8 cellular contexts compared by ENCODE assay signal in the genomic region with DNA sequence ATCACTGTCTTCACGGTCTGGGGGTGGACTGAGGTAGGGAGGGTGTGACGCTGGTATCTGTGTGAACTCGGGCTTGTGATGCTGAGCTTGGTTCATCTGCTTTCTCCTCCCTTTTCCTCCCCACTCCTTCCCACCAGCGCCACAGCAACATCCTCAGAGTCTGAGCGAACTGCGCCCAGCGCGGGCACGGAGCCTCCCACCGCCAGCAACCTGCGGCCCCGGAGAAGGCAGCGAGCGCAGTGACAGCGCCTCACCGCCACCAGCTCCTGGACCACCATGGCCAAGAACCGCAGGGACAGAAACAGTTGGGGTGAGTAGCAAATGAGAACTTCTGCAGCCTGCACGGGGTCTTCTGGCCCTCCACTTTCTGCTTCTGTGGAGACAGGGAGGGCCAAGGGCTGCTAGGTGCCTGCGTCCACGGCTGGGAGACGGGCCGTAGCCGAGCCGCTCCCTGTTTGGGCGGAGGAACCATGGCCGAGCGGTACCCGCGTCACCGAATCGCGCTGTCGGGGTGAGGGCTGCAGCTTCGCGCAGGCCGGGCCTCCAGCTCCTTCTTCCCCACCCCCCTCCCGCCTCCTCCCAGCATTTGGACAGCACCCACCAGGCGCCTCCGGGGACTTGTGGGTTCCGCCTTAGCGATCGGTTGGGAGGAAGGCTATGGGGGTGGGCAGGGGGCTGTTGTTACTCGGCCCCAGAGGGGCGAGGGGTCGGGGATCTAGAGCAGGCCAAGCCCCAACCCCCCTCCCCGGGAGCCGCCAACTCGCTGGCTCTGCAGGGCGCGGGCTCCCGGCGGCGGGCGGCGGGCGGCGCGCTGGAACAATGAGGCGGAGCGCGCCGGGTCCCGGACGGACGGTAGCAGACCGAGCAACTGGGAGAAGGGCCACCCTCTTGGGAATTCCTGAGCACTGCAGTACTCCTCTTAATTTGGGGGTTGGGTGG. TPM values are rescaled to one million over a fixed set of nuclear protein-coding genes. Genes with fewer than 3 reads are reported as not detected.
DNase-seq lines count a peak whose midpoint lies in the region; ATAC-seq and TF ChIP-seq lines count a peak whose summit lies in the region.

Gene ATL1, plus strand, starts transcription at position 156 of the 939 bp plus-strand sequence. Its CDS starts 121 bp downstream, at position 277.

- peaks cover 45 to 73% (median 51%) of the 10 kb centered on the region in 5 donors for H3K27me3 Mint-ChIP-seq in naive thymus-derived CD4-positive, alpha-beta T cell

- no peaks in the 10 kb centered on the region for H3K9me2 ChIP-seq in OCI-LY7 (ENCODE audit: insufficient read depth, low read length)

- peak within 1 kb of the TSS in 1 of 9 donors; percentile 7 for H3K27ac Mint-ChIP-seq in naive thymus-derived CD4-positive, alpha-beta T cell

- H3K36me3 Mint-ChIP-seq in naive thymus-derived CD4-positive, alpha-beta T cell: peaks cover 0 to 5% (median 0%) of the 10 kb centered on the region in 5 donors

- H3K4me1 ChIP-seq in HUES6 (ENCODE audit: control insufficient read depth, insufficient read depth, low read length) (peaks cover 5% of the 10 kb centered on the region), OCI-LY7 (ENCODE audit: insufficient read depth, low read length, poor library complexity, severe bottlenecking) (peaks cover 6% of the 10 kb centered on the region)
- peaks cover 3 to 5% of the 10 kb centered on the region in 2 donors for H3K4me1 ChIP-seq in naive thymus-derived CD4-positive, alpha-beta T cell (ENCODE audit: control insufficient read depth in 2 of 2, insufficient read depth in 2 of 2, low read length in 2 of 2)

- peak within 1 kb of the TSS; percentile 65 for H3K9ac ChIP-seq in HUES6 (ENCODE audit: low read length)

- ATAC-seq in naive thymus-derived CD4-positive, alpha-beta T cell: peak; percentile 84
- no peak for ATAC-seq in HG02973 (IDR thresholded peaks at IDR 0.05; ENCODE audit: unreplicated experiment)

- H3K27ac ChIP-seq in HUES6 (ENCODE audit: low read depth, low read length) (no peak within 1 kb of the TSS), OCI-LY7 (ENCODE audit: low read depth, low read length, poor library complexity, severe bottlenecking) (no peak within 1 kb of the TSS)
- H3K27ac ChIP-seq in naive thymus-derived CD4-positive, alpha-beta T cell (ENCODE audit: low read depth, low read length): no peak within 1 kb of the TSS

- H2AFZ ChIP-seq in OCI-LY7 (ENCODE audit: low read length): peak within 1 kb of the TSS; percentile 8; the same call in 1 of the 2 replicates

- no peaks in the 10 kb centered on the region for H4K20me1 ChIP-seq in OCI-LY7 (ENCODE audit: insufficient read depth, low read length)

- CTCF ChIA-PET in OCI-LY7 (lab: Charles Lee; ENCODE audit: unreplicated experiment): no interaction called here
- CTCF ChIA-PET in naive thymus-derived CD4-positive, alpha-beta T cell (lab: Charles Lee): no interaction called here

- TF ChIP-seq CTCF in OCI-LY7 (conservative IDR thresholded peaks at IDR 0.05; ENCODE audit: low read length): no peak

- H3K4me1 Mint-ChIP-seq in naive thymus-derived CD4-positive, alpha-beta T cell: peaks cover 6 to 20% (median 12%) of the 10 kb centered on the region in 7 donors

- peak within 1 kb of the TSS; percentile 66 for H3K4me2 ChIP-seq in OCI-LY7 (ENCODE audit: low read length)

- peak within 1 kb of the TSS; percentile 73 to 89 (median 83) for H3K4me3 Mint-ChIP-seq in naive thymus-derived CD4-positive, alpha-beta T cell

- POLR2A ChIA-PET in OCI-LY7 (lab: Charles Lee): interaction anchor here (1.2 kb wide), 1 partner anchor 55 kb away, joined by 3 read pairs; no protein-coding TSS in a partner anchor
- POLR2A ChIA-PET in naive thymus-derived CD4-positive, alpha-beta T cell (lab: Charles Lee): interaction anchor here (0.6 kb wide), 1 partner anchor 197 kb away, joined by 3 read pairs; no protein-coding TSS in a partner anchor

- H3K4me3 ChIP-seq in HUES6 (ENCODE audit: low read depth, low read length): peak within 1 kb of the TSS; percentile 98
- peak within 1 kb of the TSS; percentile 54 for H3K4me3 ChIP-seq in OCI-LY7 (ENCODE audit: low read depth, low read length, poor library complexity, severe bottlenecking)
- H3K4me3 ChIP-seq in naive thymus-derived CD4-positive, alpha-beta T cell (ENCODE audit: low read length): peak within 1 kb of the TSS; percentile 63

- no peaks in the 10 kb centered on the region for H3K9me3 ChIP-seq in HUES6 (ENCODE audit: control insufficient read depth, insufficient read depth, low read depth, low read length)
- H3K9me3 ChIP-seq in OCI-LY7 (ENCODE audit: low read length): no peaks in the 10 kb centered on the region
- no peaks in the 10 kb centered on the region for H3K9me3 ChIP-seq in naive thymus-derived CD4-positive, alpha-beta T cell (ENCODE audit: control insufficient read depth in 2 of 3, low read length in 3 of 3)

- BruUV-seq in OCI-LY7 (replicated peaks; lab: Mats Ljungman, UMichigan): no TSS peak

- intact Hi-C loops in OCI-LY7 (cut with micrococcal nuclease; ENCODE audit: unreplicated experiment): no loop called here
- intact Hi-C loops in naive thymus-derived CD4-positive, alpha-beta T cell (cut with micrococcal nuclease): no loop called here

- H3K27me3 ChIP-seq in HUES6 (ENCODE audit: control insufficient read depth, insufficient read depth, low read length): peaks cover 60% of the 10 kb centered on the region
- H3K27me3 ChIP-seq in naive thymus-derived CD4-positive, alpha-beta T cell (ENCODE audit: control insufficient read depth in 2 of 2, insufficient read depth in 2 of 2, low read length in 2 of 2): peaks cover 11 to 25% of the 10 kb centered on the region in 2 donors

- DNase-seq in ELR (ENCODE audit: low read depth) (peak; percentile 71), OCI-LY7 (ENCODE audit: low spot score) (peak; percentile 11), activated gamma-delta T cell treated with Interleukin-2 at 50 U/mL for 16 hours (peak; percentile 29), fibroblast of the conjunctiva (ENCODE audit: low read depth) (peak; percentile 47), superior temporal gyrus (ENCODE audit: extremely low spot score) (peak; percentile 83)
- peak; percentile 3 to 61 (median 33) for DNase-seq in naive thymus-derived CD4-positive, alpha-beta T cell

- H3K79me2 ChIP-seq in OCI-LY7 (ENCODE audit: insufficient read depth, low read depth, low read length): no peaks in the 10 kb centered on the region

- H3K36me3 ChIP-seq in HUES6 (ENCODE audit: control insufficient read depth, insufficient read depth, low read length) (no peaks in the 10 kb centered on the region), OCI-LY7 (ENCODE audit: insufficient read depth, low read length) (no peaks in the 10 kb centered on the region)
- no peaks in the 10 kb centered on the region for H3K36me3 ChIP-seq in naive thymus-derived CD4-positive, alpha-beta T cell (ENCODE audit: control insufficient read depth in 2 of 3, insufficient read depth in 3 of 3, low read length in 3 of 3)

- H3K9me3 Mint-ChIP-seq in naive thymus-derived CD4-positive, alpha-beta T cell: peaks cover 0 to 5% (median 0%) of the 10 kb centered on the region in 11 donors

RNA-seq across cellular contexts. Expression of gene ATL1, which starts in this region (rescaled TPM):
- 0.28 and 0.82 TPM in 2 replicates for total RNA-seq in OCI-LY7 (2014; rRNA removed; shearing (Covaris generic))
- 1.1 and 1.6 TPM in 2 replicates for total RNA-seq in OCI-LY7 (2022)
- total RNA-seq in naive thymus-derived CD4-positive, alpha-beta T cell: 1 to 10 TPM; 1.4 to 4.2 (median 2.2) TPM
- 1 to 10 TPM; 3.8 to 4.1 TPM for polyA plus RNA-seq in naive thymus-derived CD4-positive, alpha-beta T cell

Comparison
In these comparisons a context has a peak if more than half of its experiments do, and no peak if none do; other contexts are left out.
1. DNase-seq: peak in every context shown above with its lines; median percentile 83 in superior temporal gyrus; 71 in ELR; 47 in fibroblast of the conjunctiva; 33 in naive thymus-derived CD4-positive, alpha-beta T cell; 29 in activated gamma-delta T cell treated with Interleukin-2 at 50 U/mL for 16 hours; 11 in OCI-LY7.